ENCODE assay signal across 22 cellular contexts in the genomic region with DNA sequence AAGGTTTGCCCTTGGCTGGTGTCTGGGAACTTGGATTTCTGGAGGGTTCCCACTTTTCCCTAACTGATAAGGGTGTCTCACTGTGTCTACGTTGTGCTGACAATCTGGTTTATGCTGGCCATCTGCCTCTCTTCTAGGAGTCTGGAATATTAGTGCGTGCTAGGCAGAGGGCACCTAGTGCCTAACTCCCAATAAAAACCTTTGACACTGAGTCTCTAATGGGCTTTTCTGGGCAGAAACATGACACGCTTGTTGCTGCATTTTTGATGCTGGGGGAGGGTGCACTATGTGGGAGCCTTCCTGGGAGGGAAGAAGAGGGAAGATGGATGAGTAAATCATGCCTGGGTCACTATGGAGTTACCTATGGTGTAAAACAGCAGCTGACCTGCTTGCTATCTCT. TPM values are rescaled to one million over a fixed set of nuclear protein-coding genes. Genes with fewer than 3 reads are reported as not detected.
DNase-seq lines count a peak whose midpoint lies in the region; ATAC-seq, FAIRE-seq and TF ChIP-seq lines count a peak whose summit lies in the region.
"Had no signal": no experiment of that assay in that cellular context is flagged by ENCODE, and none has a peak within 500 bp of the region (broad histone marks: within the 10 kb centered on the region; RNA-seq: fewer than 3 reads in every experiment).

No MANE protein-coding gene starts in this region.

- intact Hi-C loops in MCF 10A (cut with micrococcal nuclease) (no loop called here), breast epithelium (cut with DNase I; ENCODE audit: low total_unique reads) (no loop called here), uterus (cut with DNase I; ENCODE audit: low total_unique reads) (no loop called here), pancreas (cut with DNase I) (no loop called here)

- ATAC-seq in HG03460 (IDR thresholded peaks at IDR 0.05; ENCODE audit: unreplicated experiment) = no peak
- no peak for ATAC-seq in pancreas
- ATAC-seq: SK-N-SH treated with all-trans-retinoic acid at 6 μM for 48 hours had no signal

- H3K4me3 Mint-ChIP-seq in MCF 10A (ENCODE audit: unreplicated experiment) = no peak overlapping the region
- no peak overlapping the region for H3K4me3 Mint-ChIP-seq in nephron
- H3K4me3 Mint-ChIP-seq: CD4-positive, alpha-beta memory T cell had no signal

- CTCF ChIA-PET in MCF 10A (lab: Yijun Ruan, JAX) = interaction anchor here (0.6 to 3.9 kb wide), 4 partner anchors 16 to 321 kb away, joined by 3 to 26 read pairs (median 3); no protein-coding TSS in a partner anchor

- H3K27me3 Mint-ChIP-seq in MCF 10A (ENCODE audit: insufficient read depth, unreplicated experiment) (no peaks in the 10 kb centered on the region), nephron (ENCODE audit: low read depth) (no peaks in the 10 kb centered on the region)

- H3K4me1 Mint-ChIP-seq in MCF 10A (ENCODE audit: insufficient read depth, unreplicated experiment) (no peaks in the 10 kb centered on the region), nephron (peaks cover 36% of the 10 kb centered on the region)

- DNase-seq in MCF 10A (ENCODE audit: unreplicated experiment) = peak; percentile 35
- DNase-seq in breast epithelium (ENCODE audit: low spot score in 2 of 2) = no peak
- DNase-seq in RPMI7951 (ENCODE audit: low read depth) = peak; percentile 62
- DNase-seq in uterus = no peak
- no peak for DNase-seq in activated T-cell treated with anti-CD3 and anti-CD28 coated beads, Interleukin-2, amount 50 U/mL, for 48 hours
- no peak for DNase-seq in pancreas
- DNase-seq: BE2C; Calu3; CD4-positive, alpha-beta memory T cell; DMS79; GOT3; Karpas-422; NCI-H1105; NCI-H1694; NCI-H2227 treated with DMSO at 0.1 percent for 48 hours; NCI-H748 treated with DMSO at 0.1 percent for 48 hours; PC-9; Right ventricle myocardium superior had no signal

- no TSS peak for BruUV-seq in MCF 10A (replicated peaks; lab: Mats Ljungman, UMichigan)

- POLR2A ChIA-PET in MCF 10A (lab: Yijun Ruan, JAX) = interaction anchor here (1.4 to 1.7 kb wide), 3 partner anchors 16 to 24 kb away, joined by 4 to 6 read pairs (median 4); no protein-coding TSS in a partner anchor

- WGBS in pancreas, 2 donors = 52 to 72% methylated on average over 3 of the region's 3 CpGs

- TF ChIP-seq POLR2A in breast epithelium (IDR thresholded peaks at IDR 0.05) (no peak), uterus (IDR thresholded peaks at IDR 0.05) (no peak)

- H3K27me3 ChIP-seq in breast epithelium (peaks cover 0 to 24% of the 10 kb centered on the region in 2 donors), uterus (no peaks in the 10 kb centered on the region), pancreas (peaks cover 0 to 5% (median 0%) of the 10 kb centered on the region in 4 donors)
- H3K27me3 ChIP-seq: BE2C had no signal

- no peaks in the 10 kb centered on the region for H3K36me3 Mint-ChIP-seq in MCF 10A (ENCODE audit: insufficient read depth, unreplicated experiment)
- H3K36me3 Mint-ChIP-seq in nephron (ENCODE audit: low read depth) = no peaks in the 10 kb centered on the region
- H3K36me3 Mint-ChIP-seq: CD4-positive, alpha-beta memory T cell had no signal

- H3K4me3 ChIP-seq in breast epithelium (no peak overlapping the region), uterus (no peak overlapping the region), pancreas (no peak overlapping the region)
- H3K4me3 ChIP-seq: PC-9 had no signal

- H3K4me1 ChIP-seq in breast epithelium = no peaks in the 10 kb centered on the region
- H3K4me1 ChIP-seq in uterus = no peaks in the 10 kb centered on the region
- no peaks in the 10 kb centered on the region for H3K4me1 ChIP-seq in pancreas
- H3K4me1 ChIP-seq: BE2C had no signal

- no peak overlapping the region for H3K27ac Mint-ChIP-seq in MCF 10A (ENCODE audit: low read depth, unreplicated experiment)
- peak overlapping the region; percentile 35 to 79 (median 76) for H3K27ac Mint-ChIP-seq in nephron
- H3K27ac Mint-ChIP-seq: CD4-positive, alpha-beta memory T cell had no signal

- H3K9me3 ChIP-seq in breast epithelium (peaks cover 0 to 4% of the 10 kb centered on the region in 2 donors), uterus (no peaks in the 10 kb centered on the region), pancreas (no peaks in the 10 kb centered on the region)
- H3K9me3 ChIP-seq: BE2C had no signal

- H3K27ac ChIP-seq in breast epithelium (no peak overlapping the region), uterus (no peak overlapping the region), pancreas (no peak overlapping the region)
- H3K27ac ChIP-seq: 22Rv1 had no signal

- FAIRE-seq in pancreas (lab: Jason Lieb, UNC) = no peak

- H3K9me3 Mint-ChIP-seq in MCF 10A (ENCODE audit: unreplicated experiment) (no peaks in the 10 kb centered on the region), nephron (peaks cover 12% of the 10 kb centered on the region)
- H3K9me3 Mint-ChIP-seq: CD4-positive, alpha-beta memory T cell had no signal

- H3K36me3 ChIP-seq in breast epithelium = no peaks in the 10 kb centered on the region
- H3K36me3 ChIP-seq in uterus = no peaks in the 10 kb centered on the region
- H3K36me3 ChIP-seq in pancreas = no peaks in the 10 kb centered on the region
- H3K36me3 ChIP-seq: BE2C had no signal

- TF ChIP-seq CTCF in MCF 10A (IDR thresholded peaks at IDR 0.05; ENCODE audit: unreplicated experiment) (no peak), breast epithelium (IDR thresholded peaks at IDR 0.05) (no peak), nephron (IDR thresholded peaks at IDR 0.05; ENCODE audit: unreplicated experiment in 3 of 3) (no peak), uterus (IDR thresholded peaks at IDR 0.05) (no peak), pancreas (IDR thresholded peaks at IDR 0.05) (no peak)

RNA-seq across cellular contexts. Expression of gene ZNF41, which starts 16.3 kb away (rescaled TPM):
- 5.6 and 7.0 TPM in 2 replicates for total RNA-seq in MCF 10A (2022)
- total RNA-seq in breast epithelium = 10 to 100 TPM in 1 of 3 donors, 1 to 10 TPM in 2; 7.2 to 14.0 (median 9.2) TPM
- 15.1 and 15.3 TPM in 2 replicates for total RNA-seq in RPMI7951 (2014; rRNA removed; shearing (Covaris generic))
- 10 to 100 TPM in 3 of 4 donors, 1 to 10 TPM in 1; 4.9 to 14.7 (median 11.5) TPM for total RNA-seq in uterus
- 1 to 10 TPM; 2.3 to 6.7 (median 3.4) TPM for total RNA-seq in pancreas
- polyA plus RNA-seq in pancreas = 1 to 10 TPM; 1.8 to 4.7 TPM

Comparison
In these comparisons a context has a peak if more than half of its experiments do, and no peak if none do; other contexts are left out.
1. DNase-seq: peak in MCF 10A (single experiment) and RPMI7951 (single experiment); none in breast epithelium (0 of 2), uterus (0 of 2), activated T-cell treated with anti-CD3 and anti-CD28 coated beads, Interleukin-2, amount 50 U/mL, for 48 hours (0 of 2) and pancreas (0 of 6).